8 cellular contexts compared by ENCODE assay signal in genomic region chr16:80084614-80085013, GRCh38.
DNase-seq lines count a peak whose midpoint lies in the region; ATAC-seq, FAIRE-seq and TF ChIP-seq lines count a peak whose summit lies in the region.

No MANE protein-coding gene starts in this region.

- H3K9ac ChIP-seq in OCI-LY3 (ENCODE audit: low read length), result no peak overlapping the region

- DNase-seq in activated CD4-positive, alpha-beta T cell treated with anti-CD3 and anti-CD28 coated beads, Interleukin-2, amount 10 ng/mL, durations not matched to agents 24 days and 14 days, result peak; percentile 67
- DNase-seq in activated CD4-positive, alpha-beta T cell treated with anti-CD3 and anti-CD28 coated beads, Interleukin-2, amount 50 U/mL, for 1 hour, result no peak
- DNase-seq in erythroblast (lab: John Stamatoyannopoulos, UW) (peak; percentile 1 to 19), mucosa of descending colon (peak in 2 of 3 donors; percentile 29 to 60), GM19239 (ENCODE audit: insufficient read length, low spot score) (no peak)

- no peak overlapping the region for H3K4me2 ChIP-seq in OCI-LY3 (ENCODE audit: low read length)

- no peaks in the 10 kb centered on the region for H3K4me1 Mint-ChIP-seq in activated CD4-positive, alpha-beta T cell treated with anti-CD3 and anti-CD28 coated beads, Interleukin-2, amount 10 ng/mL, durations not matched to agents 24 days and 14 days

- no peak overlapping the region for H3K27ac ChIP-seq in OCI-LY3 (ENCODE audit: low read length)

- no peaks in the 10 kb centered on the region for H4K20me1 ChIP-seq in OCI-LY3 (ENCODE audit: insufficient read depth, low read length)

- H3K27me3 Mint-ChIP-seq in activated CD4-positive, alpha-beta T cell treated with anti-CD3 and anti-CD28 coated beads, Interleukin-2, amount 10 ng/mL, durations not matched to agents 24 days and 14 days, result peaks cover 7% of the 10 kb centered on the region

- no peaks in the 10 kb centered on the region for H3K9me3 ChIP-seq in OCI-LY3 (ENCODE audit: insufficient read depth, low read length)
- H3K9me3 ChIP-seq in mucosa of descending colon, result no peaks in the 10 kb centered on the region

- ATAC-seq in mucosa of descending colon, result peak; percentile 76
- no peak for ATAC-seq in HG03571 (IDR thresholded peaks at IDR 0.05; ENCODE audit: unreplicated experiment)
- ATAC-seq in GM19455 (IDR thresholded peaks at IDR 0.05; ENCODE audit: unreplicated experiment), result no peak

- H3K4me3 ChIP-seq in OCI-LY3 (ENCODE audit: low read length) (no peak overlapping the region), mucosa of descending colon (no peak overlapping the region)

- H3K27ac Mint-ChIP-seq in activated CD4-positive, alpha-beta T cell treated with anti-CD3 and anti-CD28 coated beads, Interleukin-2, amount 10 ng/mL, durations not matched to agents 24 days and 14 days, result no peak overlapping the region

- no peaks in the 10 kb centered on the region for H3K9me3 Mint-ChIP-seq in activated CD4-positive, alpha-beta T cell treated with anti-CD3 and anti-CD28 coated beads, Interleukin-2, amount 10 ng/mL, durations not matched to agents 24 days and 14 days

- no peaks in the 10 kb centered on the region for H3K27me3 ChIP-seq in OCI-LY3 (ENCODE audit: low read depth, low read length)

- no peaks in the 10 kb centered on the region for H3K36me3 Mint-ChIP-seq in activated CD4-positive, alpha-beta T cell treated with anti-CD3 and anti-CD28 coated beads, Interleukin-2, amount 10 ng/mL, durations not matched to agents 24 days and 14 days (ENCODE audit: low read depth)

- H3K36me3 ChIP-seq in OCI-LY3 (replicated peaks; ENCODE audit: low read depth, low read length) (no peaks in the 10 kb centered on the region), mucosa of descending colon (ENCODE audit: low read depth) (no peaks in the 10 kb centered on the region)

- H3K79me2 ChIP-seq in OCI-LY3 (ENCODE audit: low read length), result no peaks in the 10 kb centered on the region

- H3K4me1 ChIP-seq in OCI-LY3 (ENCODE audit: low read length), result no peaks in the 10 kb centered on the region
- H3K4me1 ChIP-seq in mucosa of descending colon (ENCODE audit: low read depth), result no peaks in the 10 kb centered on the region

- H3K4me3 Mint-ChIP-seq in activated CD4-positive, alpha-beta T cell treated with anti-CD3 and anti-CD28 coated beads, Interleukin-2, amount 10 ng/mL, durations not matched to agents 24 days and 14 days, result no peak overlapping the region

- TF ChIP-seq CTCF in OCI-LY3 (IDR thresholded peaks at IDR 0.05; ENCODE audit: low read depth, low read length), result peak; percentile 54
- no peak for TF ChIP-seq CTCF in mucosa of descending colon (IDR thresholded peaks at IDR 0.05)

- FAIRE-seq in GM19239 (lab: Jason Lieb, UNC), result no peak

- intact Hi-C loops in activated CD4-positive, alpha-beta T cell treated with anti-CD3 and anti-CD28 coated beads, Interleukin-2, amount 10 ng/mL, durations not matched to agents 24 days and 14 days (cut with micrococcal nuclease), result loop anchor here (5.0 to 10.0 kb wide), 2 partner anchors 480 to 1582 kb away; partner anchors contain the start of gene MAF
- intact Hi-C loops in mucosa of descending colon (cut with DNase I, micrococcal nuclease), result no loop called here

- TF ChIP-seq POLR2A in erythroblast (IDR thresholded peaks at IDR 0.05; ENCODE audit: low read length), result no peak

- no peak overlapping the region for H2AFZ ChIP-seq in OCI-LY3 (ENCODE audit: low read depth, low read length)

Comparison
In these comparisons a context has a peak if more than half of its experiments do, and no peak if none do; other contexts are left out.
1. DNase-seq: peak in activated CD4-positive, alpha-beta T cell treated with anti-CD3 and anti-CD28 coated beads, Interleukin-2, amount 10 ng/mL, durations not matched to agents 24 days and 14 days (single experiment), erythroblast (2 of 2) and mucosa of descending colon (2 of 3); none in activated CD4-positive, alpha-beta T cell treated with anti-CD3 and anti-CD28 coated beads, Interleukin-2, amount 50 U/mL, for 1 hour (single experiment) and GM19239 (single experiment).